Comparison of ENCODE assay signal across 10 cellular contexts in the genomic region with DNA sequence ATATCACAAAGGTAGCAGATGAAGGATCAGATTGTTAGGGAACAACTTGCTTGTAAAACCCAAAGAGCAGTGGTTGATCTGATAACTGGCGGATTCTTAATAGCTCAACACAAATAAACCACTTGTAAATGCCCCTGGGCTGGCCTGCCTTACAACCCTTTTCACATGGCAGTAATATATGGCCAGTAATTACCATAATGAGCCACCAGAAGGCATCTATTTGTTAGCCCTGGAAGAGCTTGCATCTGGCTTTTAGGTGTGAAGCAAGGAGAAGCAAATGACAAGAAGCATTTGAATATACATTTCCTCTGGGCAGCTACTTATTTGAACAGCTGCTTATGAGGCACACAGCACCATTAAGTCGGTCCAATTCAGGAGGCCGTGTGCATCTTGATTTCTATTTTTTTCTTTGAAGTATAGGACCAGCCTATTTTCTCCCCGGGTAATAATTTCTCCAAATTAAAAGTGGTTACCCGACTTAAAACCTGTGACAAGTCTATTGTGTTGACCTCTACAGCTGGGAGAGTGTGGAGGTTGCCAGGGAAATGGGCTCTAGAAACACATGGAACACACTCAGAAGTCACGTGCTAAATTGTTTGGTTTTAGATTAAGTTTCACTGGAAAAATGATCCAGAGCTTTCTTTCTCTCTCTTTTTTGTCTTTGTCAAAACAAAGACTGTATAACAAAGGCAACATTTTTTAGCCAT.
A peak's percentile ranks its signal among the peaks of the same experiment; 100 is the strongest.
DNase-seq lines count a peak whose midpoint lies in the region; ATAC-seq and TF ChIP-seq lines count a peak whose summit lies in the region.
"Had no signal": no experiment of that assay in that cellular context is flagged by ENCODE, and none has a peak within 500 bp of the region (broad histone marks: within the 10 kb centered on the region; RNA-seq: fewer than 3 reads in every experiment).

No MANE protein-coding gene starts in this region.

- H3K9me2 ChIP-seq in OCI-LY1 (ENCODE audit: low read depth, low read length), result no peaks in the 10 kb centered on the region
- no peaks in the 10 kb centered on the region for H3K9me2 ChIP-seq in hepatocyte (replicated peaks; ENCODE audit: insufficient read depth)

- H3K9ac ChIP-seq in OCI-LY1 (ENCODE audit: low read length), result no peak overlapping the region

- H3K9me3 ChIP-seq in OCI-LY1 (ENCODE audit: low read length), result no peaks in the 10 kb centered on the region
- no peaks in the 10 kb centered on the region for H3K9me3 ChIP-seq in hepatocyte (ENCODE audit: low read depth)
- H3K9me3 ChIP-seq: sigmoid colon, vagina had no signal

- TF ChIP-seq CTCF in NB4 (IDR thresholded peaks at IDR 0.05; ENCODE audit: low read depth, low read length) (no peak), OCI-LY1 (IDR thresholded peaks at IDR 0.05; ENCODE audit: low read length) (peak; percentile 31; the same call in 1 of the 2 replicates), hepatocyte (IDR thresholded peaks at IDR 0.05; ENCODE audit: poor library complexity) (peak; percentile 26)

- DNase-seq in DMS 273 treated with DMSO at 0.1 percent for 48 hours (lab: John Stamatoyannopoulos, UW) (peak; percentile 98), NB4 (ENCODE audit: low read depth) (peak; percentile 34), hepatocyte (ENCODE audit: low spot score) (peak; percentile 35), GOT3 (lab: John Stamatoyannopoulos, UW) (no peak)
- no peak for DNase-seq in activated CD4-positive, CD25-positive, alpha-beta regulatory T cell treated with anti-CD3 and anti-CD28 coated beads, Interleukin-2, amount 50 U/mL, for 72 hours
- DNase-seq in activated CD8-positive, alpha-beta memory T cell treated with anti-CD3 and anti-CD28 coated beads, Interleukin-2, amount 50 U/mL, for 4 hours, result no peak
- DNase-seq: sigmoid colon had no signal

- no peaks in the 10 kb centered on the region for H3F3A ChIP-seq in OCI-LY1 (ENCODE audit: insufficient read depth, low read length)

- no peak for ATAC-seq in HG02642 (IDR thresholded peaks at IDR 0.05; ENCODE audit: poor library complexity, unreplicated experiment)

- H4K20me1 ChIP-seq in OCI-LY1 (ENCODE audit: insufficient read depth, low read length) (no peaks in the 10 kb centered on the region), hepatocyte (ENCODE audit: insufficient read depth, poor library complexity, severe bottlenecking) (no peaks in the 10 kb centered on the region)

- H3K27ac ChIP-seq in OCI-LY1 (ENCODE audit: low read depth, low read length, poor library complexity, severe bottlenecking), result no peak overlapping the region
- H3K27ac ChIP-seq in hepatocyte, result no peak overlapping the region
- H3K27ac ChIP-seq: sigmoid colon, vagina had no signal

- TF ChIP-seq POLR2A in NB4 (IDR thresholded peaks at IDR 0.05; ENCODE audit: extremely low read depth, insufficient read length), result no peak

- H3K36me3 ChIP-seq in OCI-LY1 (ENCODE audit: insufficient read depth, low read length), result no peaks in the 10 kb centered on the region
- no peaks in the 10 kb centered on the region for H3K36me3 ChIP-seq in hepatocyte (replicated peaks; ENCODE audit: insufficient read depth, low read depth)
- H3K36me3 ChIP-seq: sigmoid colon, vagina had no signal

- H3K4me1 ChIP-seq in OCI-LY1 (ENCODE audit: insufficient read depth, low read length, severe bottlenecking), result no peaks in the 10 kb centered on the region
- peaks cover 7% of the 10 kb centered on the region for H3K4me1 ChIP-seq in hepatocyte (ENCODE audit: insufficient read depth)
- H3K4me1 ChIP-seq: sigmoid colon, vagina had no signal

- H3K79me2 ChIP-seq in OCI-LY1 (ENCODE audit: insufficient read depth, low read length), result no peaks in the 10 kb centered on the region
- no peaks in the 10 kb centered on the region for H3K79me2 ChIP-seq in hepatocyte

- H3K4me2 ChIP-seq in OCI-LY1 (ENCODE audit: low read length) (no peak overlapping the region), hepatocyte (peak overlapping the region; percentile 1)

- H3K27me3 ChIP-seq in OCI-LY1 (ENCODE audit: insufficient read depth, low read length) (no peaks in the 10 kb centered on the region; the same call in 1 of the 2 replicates), hepatocyte (peaks cover 5% of the 10 kb centered on the region)
- H3K27me3 ChIP-seq: sigmoid colon, vagina had no signal

- H3K4me3 ChIP-seq in NB4 (ENCODE audit: low read depth, low read length) (no peak overlapping the region), OCI-LY1 (ENCODE audit: low read depth, low read length, poor library complexity, severe bottlenecking) (no peak overlapping the region), hepatocyte (no peak overlapping the region)
- H3K4me3 ChIP-seq: sigmoid colon, vagina had no signal

- no peak overlapping the region for H2AFZ ChIP-seq in OCI-LY1 (ENCODE audit: low read length)
- H2AFZ ChIP-seq in hepatocyte, result no peak overlapping the region

- WGBS in hepatocyte (ENCODE audit: low lambda C conversion rate, missing lambda C conversion rate), result 28% methylated on average over 6 of the region's 6 CpGs

Comparison
In these comparisons a context has a peak if more than half of its experiments do, and no peak if none do; other contexts are left out.
1. DNase-seq: peak in DMS 273 treated with DMSO at 0.1 percent for 48 hours (single experiment), NB4 (single experiment) and hepatocyte (single experiment); none in activated CD4-positive, CD25-positive, alpha-beta regulatory T cell treated with anti-CD3 and anti-CD28 coated beads, Interleukin-2, amount 50 U/mL, for 72 hours (single experiment), activated CD8-positive, alpha-beta memory T cell treated with anti-CD3 and anti-CD28 coated beads, Interleukin-2, amount 50 U/mL, for 4 hours (single experiment) and GOT3 (single experiment).